In the genomic region with DNA sequence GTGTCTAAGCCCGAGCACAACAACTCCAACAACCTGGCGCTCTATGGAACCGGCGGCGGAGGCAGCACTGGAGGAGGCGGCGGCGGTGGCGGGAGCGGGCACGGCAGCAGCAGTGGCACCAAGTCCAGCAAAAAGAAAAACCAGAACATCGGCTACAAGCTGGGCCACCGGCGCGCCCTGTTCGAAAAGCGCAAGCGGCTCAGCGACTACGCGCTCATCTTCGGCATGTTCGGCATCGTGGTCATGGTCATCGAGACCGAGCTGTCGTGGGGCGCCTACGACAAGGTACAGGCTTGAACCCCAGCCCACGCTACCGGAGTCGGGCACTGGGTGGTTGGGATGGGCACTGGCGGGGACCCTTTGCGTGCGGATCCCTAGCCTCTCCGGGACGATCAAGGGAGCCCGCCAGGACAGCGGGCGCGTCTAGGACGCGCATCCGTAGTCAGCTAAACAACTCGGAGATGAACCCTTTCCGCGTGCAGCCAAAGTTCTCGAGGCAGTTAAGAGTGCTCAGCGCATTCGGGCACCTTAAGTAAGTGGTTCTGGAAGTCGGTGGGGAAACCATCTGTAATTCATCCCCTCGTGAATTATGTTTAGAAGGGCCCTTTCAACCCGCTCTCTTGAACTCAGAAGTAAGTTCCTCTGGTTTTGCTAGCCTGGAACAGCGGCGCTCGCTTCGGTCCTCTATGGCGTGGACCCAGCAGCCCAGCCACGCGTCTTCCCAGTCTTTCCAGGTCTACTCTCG, we compare ENCODE assay signal across 10 cellular contexts. TPM values are rescaled to one million over a fixed set of nuclear protein-coding genes. Genes with fewer than 3 reads are reported as not detected.
A peak's percentile ranks its signal among the peaks of the same experiment; 100 is the strongest.
DNase-seq lines count a peak whose midpoint lies in the region; ATAC-seq and TF ChIP-seq lines count a peak whose summit lies in the region.
"Had no signal": no experiment of that assay in that cellular context is flagged by ENCODE, and none has a peak within 500 bp of the region (broad histone marks: within the 10 kb centered on the region; RNA-seq: fewer than 3 reads in every experiment).

No MANE protein-coding gene starts in this region.

- POLR2A ChIA-PET in activated CD4-positive, alpha-beta memory T cell treated with anti-CD3 and anti-CD28 coated beads, Interleukin-2, amount 10 ng/mL, durations not matched to agents 7 days and 5 days (lab: Charles Lee) = no interaction called here

- DNase-seq in SIG-M5 treated with dmso at 0.1 percent for 504 hours (lab: John Stamatoyannopoulos, UW; ENCODE audit: unreplicated experiment) = peak; percentile 52
- no peak for DNase-seq in SIG-M5 (lab: John Stamatoyannopoulos, UW)
- DNase-seq in activated CD4-positive, alpha-beta memory T cell treated with anti-CD3 and anti-CD28 coated beads, Interleukin-2, amount 10 ng/mL, durations not matched to agents 7 days and 5 days = no peak
- DNase-seq in stomach = no peak
- DNase-seq in SKM-1 (lab: John Stamatoyannopoulos, UW; ENCODE audit: unreplicated experiment) = no peak
- no peak for DNase-seq in T-helper 9 cell

- peaks cover 46% of the 10 kb centered on the region for H3K27me3 Mint-ChIP-seq in activated CD4-positive, alpha-beta memory T cell treated with anti-CD3 and anti-CD28 coated beads, Interleukin-2, amount 10 ng/mL, durations not matched to agents 7 days and 5 days

- peaks cover 3% of the 10 kb centered on the region for H3K4me1 Mint-ChIP-seq in activated CD4-positive, alpha-beta memory T cell treated with anti-CD3 and anti-CD28 coated beads, Interleukin-2, amount 10 ng/mL, durations not matched to agents 7 days and 5 days

- H3K4me3 ChIP-seq in iPS-11a (ENCODE audit: low read depth, low read length) (peak overlapping the region; percentile 86), stomach (peak overlapping the region; percentile 62 to 75 (median 68))
- H3K4me3 ChIP-seq: BLaER1 had no signal

- no peak for TF ChIP-seq POLR2A in stomach (IDR thresholded peaks at IDR 0.05)

- H3K4me3 Mint-ChIP-seq in activated CD4-positive, alpha-beta memory T cell treated with anti-CD3 and anti-CD28 coated beads, Interleukin-2, amount 10 ng/mL, durations not matched to agents 7 days and 5 days = peak overlapping the region; percentile 32
- H3K4me3 Mint-ChIP-seq: T-helper 1 cell treated with Interleukin-12 subunit alpha and Interleukin-12 subunit beta and Interleukin-4 antibody, amounts not matched to agents 30 μg/mL and 1 μg/mL, for 36 hours had no signal

- no peaks in the 10 kb centered on the region for H3K9me3 Mint-ChIP-seq in activated CD4-positive, alpha-beta memory T cell treated with anti-CD3 and anti-CD28 coated beads, Interleukin-2, amount 10 ng/mL, durations not matched to agents 7 days and 5 days
- H3K9me3 Mint-ChIP-seq: T-helper 1 cell treated with Interleukin-12 subunit alpha and Interleukin-12 subunit beta and Interleukin-4 antibody, amounts not matched to agents 30 μg/mL and 1 μg/mL, for 36 hours had no signal

- 2 to 4% (median 3%) methylated on average over 33 to 61 of the region's 61 CpGs for WGBS in stomach, 5 donors

- H3K27me3 ChIP-seq in stomach = peaks cover 0 to 56% (median 39%) of the 10 kb centered on the region in 3 donors
- H3K27me3 ChIP-seq: BLaER1 had no signal

- H3K27ac Mint-ChIP-seq in activated CD4-positive, alpha-beta memory T cell treated with anti-CD3 and anti-CD28 coated beads, Interleukin-2, amount 10 ng/mL, durations not matched to agents 7 days and 5 days = peak overlapping the region; percentile 19

- H3K27ac ChIP-seq in stomach = peak overlapping the region in 2 of 5 donors; percentile 70 to 72
- H3K27ac ChIP-seq: BLaER1 had no signal

- TF ChIP-seq CTCF in stomach (IDR thresholded peaks at IDR 0.05) = no peak

- H3K4me1 ChIP-seq in stomach = peaks cover 7 to 43% (median 37%) of the 10 kb centered on the region in 4 donors
- H3K4me1 ChIP-seq: BLaER1 had no signal

- no peaks in the 10 kb centered on the region for H3K9me3 ChIP-seq in stomach

- H3K36me3 ChIP-seq in stomach = no peaks in the 10 kb centered on the region
- H3K36me3 ChIP-seq: BLaER1 had no signal

- CTCF ChIA-PET in activated CD4-positive, alpha-beta memory T cell treated with anti-CD3 and anti-CD28 coated beads, Interleukin-2, amount 10 ng/mL, durations not matched to agents 7 days and 5 days (lab: Charles Lee) = no interaction called here

- peaks cover 3% of the 10 kb centered on the region for H3K36me3 Mint-ChIP-seq in activated CD4-positive, alpha-beta memory T cell treated with anti-CD3 and anti-CD28 coated beads, Interleukin-2, amount 10 ng/mL, durations not matched to agents 7 days and 5 days (ENCODE audit: low read depth)

- no peak for ATAC-seq in GM21528 (IDR thresholded peaks at IDR 0.05; ENCODE audit: low FRiP score, unreplicated experiment)

- intact Hi-C loops in stomach (cut with DNase I; ENCODE audit: low total_unique reads) = no loop called here

- TF ChIP-seq EP300 in stomach (IDR thresholded peaks at IDR 0.05) = no peak

RNA-seq across cellular contexts. Expression of a gene that starts 1.3 kb away (rescaled TPM):
- total RNA-seq in activated CD4-positive, alpha-beta memory T cell treated with anti-CD3 and anti-CD28 coated beads, Interleukin-2, amount 10 ng/mL, durations not matched to agents 7 days and 5 days = not detected
- 1 to 10 TPM in 2 of 5 donors, under 1 TPM in 2, not detected in 1; 0.43 to 9.4 (median 1.6) TPM for total RNA-seq in stomach
- under 1 TPM in 2 of 3 donors, not detected in 1; 0.28 to 0.92 TPM for polyA plus RNA-seq in stomach
